ENCODE assay signal across 32 cellular contexts in the genomic region with DNA sequence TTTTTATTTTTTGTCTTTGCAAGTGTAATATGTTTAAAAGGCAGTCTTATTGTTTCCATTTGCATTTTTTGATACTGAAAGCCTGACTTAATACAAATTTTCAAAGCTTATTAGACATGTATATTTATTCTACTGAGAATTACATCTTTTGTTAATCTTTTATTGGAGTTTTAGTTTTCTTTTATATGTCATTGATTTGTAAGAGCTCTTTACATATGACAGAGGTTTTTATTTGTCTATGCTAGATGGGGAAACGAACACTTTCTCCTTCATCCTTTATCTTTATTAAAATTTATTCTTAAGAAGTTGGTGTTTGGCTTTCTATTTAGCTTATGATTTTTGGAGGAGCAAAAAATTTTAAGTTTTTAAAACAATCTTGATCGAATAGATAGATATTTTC.
"Had no signal": no experiment of that assay in that cellular context is flagged by ENCODE, and none has a peak within 500 bp of the region (broad histone marks: within the 10 kb centered on the region; RNA-seq: fewer than 3 reads in every experiment).

No MANE protein-coding gene starts in this region.

- H3K27me3 ChIP-seq: adrenal gland, ascending aorta, body of pancreas, brain microvascular endothelial cell, breast epithelium, cardiac muscle cell had no signal

- DNase-seq: activated effector memory CD4-positive, alpha-beta T cell treated with anti-CD3 and anti-CD28 coated beads, Interleukin-2, amount 50 U/mL, for 16 hours; activated effector memory CD4-positive, alpha-beta T cell treated with Interleukin-2 at 50 U/mL for 16 hours; activated gamma-delta T cell; activated gamma-delta T cell treated with Interleukin-2 at 50 U/mL for 16 hours; activated naive CD4-positive, alpha-beta T cell; activated naive CD4-positive, alpha-beta T cell treated with anti-CD3 and anti-CD28 coated beads for 36 hours; activated naive CD4-positive, alpha-beta T cell treated with anti-CD3 and anti-CD28 coated beads, Interleukin-2, amount 10 ng/mL, durations not matched to agents 7 days and 5 days; activated naive CD4-positive, alpha-beta T cell treated with anti-CD3 and anti-CD28 coated beads, Interleukin-2, amount 50 U/mL, for 16 hours; activated naive CD4-positive, alpha-beta T cell treated with Interleukin-2 at 50 U/mL for 16 hours; activated naive CD8-positive, alpha-beta T cell treated with anti-CD3 and anti-CD28 coated beads for 36 hours; activated naive CD8-positive, alpha-beta T cell treated with anti-CD3 and anti-CD28 coated beads, Interleukin-2, amount 10 ng/mL, durations not matched to agents 7 days and 5 days; activated naive CD8-positive, alpha-beta T cell treated with anti-CD3 and anti-CD28 coated beads, Interleukin-2, amount 50 U/mL, for 24 hours; activated T-cell treated with anti-CD3 and anti-CD28 coated beads, Interleukin-2, amount 50 U/mL, for 1 hour; activated T-cell treated with anti-CD3 and anti-CD28 coated beads, Interleukin-2, amount 50 U/mL, for 24 hours; activated T-cell treated with anti-CD3 and anti-CD28 coated beads, Interleukin-2, amount 50 U/mL, for 4 hours; activated T-cell treated with anti-CD3 and anti-CD28 coated beads, Interleukin-2, amount 50 U/mL, for 48 hours; activated T-cell treated with anti-CD3 and anti-CD28 coated beads, Interleukin-2, amount 50 U/mL, for 72 hours; adrenal gland; amniotic stem cell; amygdala; anterior cingulate cortex; aorta; body of pancreas; brain microvascular endothelial cell; caudate nucleus; central memory CD4-positive, alpha-beta T cell; cerebellar nuclear complex had no signal

- H3K36me3 ChIP-seq: adrenal gland, ascending aorta, brain microvascular endothelial cell, breast epithelium, cardiac muscle cell had no signal

- H3K4me1 ChIP-seq: adrenal gland, ascending aorta, body of pancreas, breast epithelium had no signal

- H3K27ac ChIP-seq: adrenal gland, ascending aorta, body of pancreas, brain microvascular endothelial cell, breast epithelium, cardiac muscle cell had no signal

- FAIRE-seq: astrocyte, bronchial epithelial cell had no signal

- H3K9me3 ChIP-seq: adrenal gland, ascending aorta, body of pancreas, breast epithelium had no signal

- H3K4me3 ChIP-seq: adrenal gland, ascending aorta, body of pancreas, breast epithelium, cardiac muscle cell had no signal
